Comparison of ENCODE assay signal across 14 cellular contexts in genomic region chr11:17406818-17407149, GRCh38. TPM values are rescaled to one million over a fixed set of nuclear protein-coding genes. Genes with fewer than 3 reads are reported as not detected.
DNase-seq lines count a peak whose midpoint lies in the region; ATAC-seq and TF ChIP-seq lines count a peak whose summit lies in the region.
"Had no signal": no experiment of that assay in that cellular context is flagged by ENCODE, and none has a peak within 500 bp of the region (broad histone marks: within the 10 kb centered on the region; RNA-seq: fewer than 3 reads in every experiment).

No MANE protein-coding gene starts in this region.

- H3K36me3 ChIP-seq in right atrium auricular region (no peaks in the 10 kb centered on the region), spleen (no peaks in the 10 kb centered on the region)
- H3K36me3 ChIP-seq: HAP-1, SJCRH30 had no signal

- H3K9me3 ChIP-seq in right atrium auricular region, result no peaks in the 10 kb centered on the region
- H3K9me3 ChIP-seq in spleen, result no peaks in the 10 kb centered on the region
- no peaks in the 10 kb centered on the region for H3K9me3 ChIP-seq in T-helper 17 cell (ENCODE audit: control insufficient read depth, low read length, poor library complexity, severe bottlenecking)
- H3K9me3 ChIP-seq: Caco-2, HAP-1, SJCRH30 had no signal

- WGBS in spleen, 5 donors, result 91 to 94% (median 92%) methylated on average over 13 of the region's 13 CpGs

- H3K4me3 ChIP-seq in right atrium auricular region (no peak overlapping the region), spleen (no peak overlapping the region)
- H3K4me3 ChIP-seq: HAP-1, SJCRH30 had no signal

- H3K27ac ChIP-seq in right atrium auricular region (peak overlapping the region; percentile 79 to 85), layer of hippocampus (ENCODE audit: low read depth, low read length) (peak overlapping the region; percentile 68), spleen (peak overlapping the region in 2 of 8 donors; percentile 72 to 74)
- H3K27ac ChIP-seq: SJCRH30 had no signal

- H3K4me3 Mint-ChIP-seq in T-helper 17 cell, result no peak overlapping the region
- H3K4me3 Mint-ChIP-seq in activated T-helper 17 cell treated with anti-CD3 and anti-CD28 coated beads, Interleukin-2, amount 50 U/mL, for 72 hours, result no peak overlapping the region

- no peak overlapping the region for H3K27ac Mint-ChIP-seq in T-helper 17 cell
- no peak overlapping the region for H3K27ac Mint-ChIP-seq in activated T-helper 17 cell treated with anti-CD3 and anti-CD28 coated beads, Interleukin-2, amount 50 U/mL, for 72 hours

- H3K4me1 ChIP-seq in right atrium auricular region (peaks cover 0 to 24% of the 10 kb centered on the region in 2 donors), spleen (peaks cover 0 to 23% (median 6%) of the 10 kb centered on the region in 6 donors)
- H3K4me1 ChIP-seq: Caco-2, HAP-1 had no signal

- ATAC-seq in Right ventricle myocardium superior (ENCODE audit: poor library complexity) (no peak), T-helper 17 cell (no peak)
- ATAC-seq in activated T-helper 17 cell treated with anti-CD3 and anti-CD28 coated beads, Interleukin-2, amount 50 U/mL, for 72 hours (replicated peaks), result no peak

- intact Hi-C loops in Right ventricle myocardium superior (cut with DNase I) (no loop called here), spleen (cut with DNase I; ENCODE audit: low total_unique reads) (no loop called here)

- TF ChIP-seq POLR2A in spleen (IDR thresholded peaks at IDR 0.05), result no peak

- H3K36me3 Mint-ChIP-seq in T-helper 17 cell (ENCODE audit: low read depth), result no peaks in the 10 kb centered on the region
- no peaks in the 10 kb centered on the region for H3K36me3 Mint-ChIP-seq in activated T-helper 17 cell treated with anti-CD3 and anti-CD28 coated beads, Interleukin-2, amount 50 U/mL, for 72 hours (ENCODE audit: low read depth)

- H3K4me1 Mint-ChIP-seq in T-helper 17 cell, result no peaks in the 10 kb centered on the region
- H3K4me1 Mint-ChIP-seq in activated T-helper 17 cell treated with anti-CD3 and anti-CD28 coated beads, Interleukin-2, amount 50 U/mL, for 72 hours, result no peaks in the 10 kb centered on the region

- TF ChIP-seq CTCF in right atrium auricular region (IDR thresholded peaks at IDR 0.05) (no peak), spleen (IDR thresholded peaks at IDR 0.05 in 8 of 11, conservative IDR thresholded peaks at IDR 0.05 in 3 of 11) (no peak)

- no peaks in the 10 kb centered on the region for H3K9me3 Mint-ChIP-seq in activated T-helper 17 cell treated with anti-CD3 and anti-CD28 coated beads, Interleukin-2, amount 50 U/mL, for 72 hours

- H3K27me3 ChIP-seq in right atrium auricular region (no peaks in the 10 kb centered on the region), layer of hippocampus (ENCODE audit: control insufficient read depth, insufficient read depth, low read length) (no peaks in the 10 kb centered on the region), spleen (replicated peaks in 1 of 7) (no peaks in the 10 kb centered on the region)
- H3K27me3 ChIP-seq: SJCRH30 had no signal

- DNase-seq in right atrium auricular region (ENCODE audit: low spot score) (no peak), Right ventricle myocardium superior (no peak), spleen (peak; percentile 73), T-helper 17 cell (no peak), LoVo (ENCODE audit: low spot score) (no peak), NCI-H1436 (lab: John Stamatoyannopoulos, UW) (no peak)
- DNase-seq: Caco-2, Kasumi-1, NCI-H1417 treated with DMSO at 0.1 percent for 48 hours, NCI-H2029 treated with DMSO at 0.1 percent for 48 hours, SJCRH30 had no signal

- peaks cover 5% of the 10 kb centered on the region for H3K27me3 Mint-ChIP-seq in T-helper 17 cell
- no peaks in the 10 kb centered on the region for H3K27me3 Mint-ChIP-seq in activated T-helper 17 cell treated with anti-CD3 and anti-CD28 coated beads, Interleukin-2, amount 50 U/mL, for 72 hours

RNA-seq across cellular contexts. Expression of gene KCNJ11, which starts 18.3 kb away (rescaled TPM):
- total RNA-seq in right atrium auricular region (10 to 100 TPM; 18.7 to 19.5 TPM), Right ventricle myocardium superior (27.7 TPM), spleen (1 to 10 TPM in 6 of 7 donors, not detected in 1; 1.2 to 3.8 (median 1.9) TPM), T-helper 17 cell (under 1 TPM; 0.26 to 0.70 TPM)
- under 1 TPM; 0.13 to 0.79 (median 0.51) TPM for polyA plus RNA-seq in spleen
- total RNA-seq in activated T-helper 17 cell treated with anti-CD3 and anti-CD28 coated beads, Interleukin-2, amount 50 U/mL, for 72 hours, result under 1 TPM in 1 of 2 donors, not detected in 1; 0.32 TPM

RNA-seq across cellular contexts. Expression of gene NCR3LG1, which starts 55.2 kb away (rescaled TPM):
- total RNA-seq in right atrium auricular region, result 1 to 10 TPM; 2.0 to 3.6 TPM
- total RNA-seq in Right ventricle myocardium superior, result 0.56 TPM
- total RNA-seq in spleen, result 1 to 10 TPM; 1.5 to 5.4 (median 2.3) TPM
- under 1 TPM; 0.04 to 0.16 (median 0.05) TPM for polyA plus RNA-seq in spleen
- total RNA-seq in T-helper 17 cell, result 1 to 10 TPM; 3.1 to 4.1 TPM
- under 1 TPM; 0.73 to 0.95 TPM for total RNA-seq in activated T-helper 17 cell treated with anti-CD3 and anti-CD28 coated beads, Interleukin-2, amount 50 U/mL, for 72 hours
